Comparison of ENCODE assay signal across 3 cellular contexts in the genomic region with DNA sequence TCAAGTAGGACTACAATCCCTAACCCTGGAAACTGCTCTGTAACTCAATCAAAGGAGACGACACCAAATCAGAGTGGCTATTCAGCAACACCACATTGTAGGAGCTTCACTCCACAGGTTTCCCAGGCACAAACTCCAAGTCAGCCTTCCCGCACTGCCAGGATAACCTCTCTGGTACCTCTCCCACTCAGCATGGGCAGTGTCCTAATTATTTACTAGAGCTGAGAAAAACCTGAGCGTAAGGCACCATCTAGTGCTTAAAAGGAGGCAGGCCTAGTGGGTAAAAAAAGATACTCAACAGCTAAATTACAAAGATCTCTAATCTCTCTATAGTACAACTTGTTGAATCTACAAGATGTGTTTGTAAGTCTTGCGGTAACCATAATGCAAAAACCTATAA.
TF ChIP-seq lines count a peak whose summit lies in the region.

No MANE protein-coding gene starts in this region.

TF ChIP-seq in HepG2, 621 proteins besides CTCF, POLR2A, EP300 and RAD21:
- TF ChIP-seq FOXJ3 (CRISPR knock-in tag; IDR thresholded peaks at IDR 0.05; ENCODE audit: borderline replicate concordance) (no peak), ZNF263 (CRISPR knock-in tag; IDR thresholded peaks at IDR 0.05) (no peak), ZBTB20 (CRISPR knock-in tag; IDR thresholded peaks at IDR 0.05; ENCODE audit: borderline replicate concordance, low read depth) (no peak), AGO2 (optimal IDR thresholded peaks at IDR 0.05; ENCODE audit: low read depth, low read length) (no peak), SP5 (CRISPR knock-in tag; IDR thresholded peaks at IDR 0.05; ENCODE audit: borderline replicate concordance, low read depth) (no peak), STAG1 (CRISPR knock-in tag; IDR thresholded peaks at IDR 0.05) (0 out of 2 replicates have a peak, but pooled peaks have one; percentile 6)
- TF ChIP-seq, protein P1, sequence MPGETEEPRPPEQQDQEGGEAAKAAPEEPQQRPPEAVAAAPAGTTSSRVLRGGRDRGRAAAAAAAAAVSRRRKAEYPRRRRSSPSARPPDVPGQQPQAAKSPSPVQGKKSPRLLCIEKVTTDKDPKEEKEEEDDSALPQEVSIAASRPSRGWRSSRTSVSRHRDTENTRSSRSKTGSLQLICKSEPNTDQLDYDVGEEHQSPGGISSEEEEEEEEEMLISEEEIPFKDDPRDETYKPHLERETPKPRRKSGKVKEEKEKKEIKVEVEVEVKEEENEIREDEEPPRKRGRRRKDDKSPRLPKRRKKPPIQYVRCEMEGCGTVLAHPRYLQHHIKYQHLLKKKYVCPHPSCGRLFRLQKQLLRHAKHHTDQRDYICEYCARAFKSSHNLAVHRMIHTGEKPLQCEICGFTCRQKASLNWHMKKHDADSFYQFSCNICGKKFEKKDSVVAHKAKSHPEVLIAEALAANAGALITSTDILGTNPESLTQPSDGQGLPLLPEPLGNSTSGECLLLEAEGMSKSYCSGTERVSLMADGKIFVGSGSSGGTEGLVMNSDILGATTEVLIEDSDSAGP (CRISPR knock-in tag; IDR thresholded peaks at IDR 0.05; ENCODE audit: borderline replicate concordance), result no peak

TF ChIP-seq in H1, 55 proteins besides CTCF, POLR2A, EP300 and RAD21:
- TF ChIP-seq POU5F1 (IDR thresholded peaks at IDR 0.05; ENCODE audit: low read depth, low read length) (no peak), NRF1 (IDR thresholded peaks at IDR 0.05; ENCODE audit: low read depth, low read length) (no peak), HDAC2 (IDR thresholded peaks at IDR 0.05; ENCODE audit: borderline replicate concordance in 1 of 2, low read depth in 2 of 2, low read length in 2 of 2) (no peak), EZH2 (IDR thresholded peaks at IDR 0.05; ENCODE audit: low read depth, low read length, severe bottlenecking) (no peak), TCF12 (IDR thresholded peaks at IDR 0.05; ENCODE audit: low read depth, low read length) (no peak), CHD2 (IDR thresholded peaks at IDR 0.05; ENCODE audit: low read length) (no peak), RNF2 (IDR thresholded peaks at IDR 0.05; ENCODE audit: borderline replicate concordance, low read depth, low read length, missing control alignments, poor library complexity, severe bottlenecking) (no peak), SIN3A (conservative IDR thresholded peaks at IDR 0.05 in 1 of 2, IDR thresholded peaks at IDR 0.05 in 1 of 2; ENCODE audit: low read depth in 1 of 2, low read length in 2 of 2) (no peak), CHD1 (IDR thresholded peaks at IDR 0.05; ENCODE audit: low read depth, low read length) (no peak), PHF8 (conservative IDR thresholded peaks at IDR 0.05; ENCODE audit: low read depth, low read length) (no peak), SP2 (IDR thresholded peaks at IDR 0.05; ENCODE audit: low read length) (no peak), TEAD4 (IDR thresholded peaks at IDR 0.05; ENCODE audit: low read depth, low read length) (no peak), JUND (IDR thresholded peaks at IDR 0.05; ENCODE audit: low read length) (no peak), GTF2F1 (IDR thresholded peaks at IDR 0.05; ENCODE audit: borderline replicate concordance, low read depth, low read length) (no peak), KDM5A (IDR thresholded peaks at IDR 0.05; ENCODE audit: low read length) (no peak), GABPA (IDR thresholded peaks at IDR 0.05; ENCODE audit: borderline replicate concordance, insufficient read depth, low read length) (no peak), EGR1 (IDR thresholded peaks at IDR 0.05; ENCODE audit: borderline replicate concordance, low read depth, low read length) (no peak)
- TF ChIP-seq, protein P2, sequence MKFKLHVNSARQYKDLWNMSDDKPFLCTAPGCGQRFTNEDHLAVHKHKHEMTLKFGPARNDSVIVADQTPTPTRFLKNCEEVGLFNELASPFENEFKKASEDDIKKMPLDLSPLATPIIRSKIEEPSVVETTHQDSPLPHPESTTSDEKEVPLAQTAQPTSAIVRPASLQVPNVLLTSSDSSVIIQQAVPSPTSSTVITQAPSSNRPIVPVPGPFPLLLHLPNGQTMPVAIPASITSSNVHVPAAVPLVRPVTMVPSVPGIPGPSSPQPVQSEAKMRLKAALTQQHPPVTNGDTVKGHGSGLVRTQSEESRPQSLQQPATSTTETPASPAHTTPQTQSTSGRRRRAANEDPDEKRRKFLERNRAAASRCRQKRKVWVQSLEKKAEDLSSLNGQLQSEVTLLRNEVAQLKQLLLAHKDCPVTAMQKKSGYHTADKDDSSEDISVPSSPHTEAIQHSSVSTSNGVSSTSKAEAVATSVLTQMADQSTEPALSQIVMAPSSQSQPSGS (IDR thresholded peaks at IDR 0.05; ENCODE audit: low read length), result no peak
- TF ChIP-seq, protein P3, sequence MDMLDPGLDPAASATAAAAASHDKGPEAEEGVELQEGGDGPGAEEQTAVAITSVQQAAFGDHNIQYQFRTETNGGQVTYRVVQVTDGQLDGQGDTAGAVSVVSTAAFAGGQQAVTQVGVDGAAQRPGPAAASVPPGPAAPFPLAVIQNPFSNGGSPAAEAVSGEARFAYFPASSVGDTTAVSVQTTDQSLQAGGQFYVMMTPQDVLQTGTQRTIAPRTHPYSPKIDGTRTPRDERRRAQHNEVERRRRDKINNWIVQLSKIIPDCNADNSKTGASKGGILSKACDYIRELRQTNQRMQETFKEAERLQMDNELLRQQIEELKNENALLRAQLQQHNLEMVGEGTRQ (IDR thresholded peaks at IDR 0.05; ENCODE audit: low read length), result no peak

TF ChIP-seq in HEK293T, 16 proteins besides CTCF, POLR2A, EP300 and RAD21:
- TF ChIP-seq LEF1 (IDR thresholded peaks at IDR 0.05; ENCODE audit: borderline replicate concordance), result no peak
- no peak for TF ChIP-seq ARNT (IDR thresholded peaks at IDR 0.05)
- TF ChIP-seq CTBP1 (IDR thresholded peaks at IDR 0.05; ENCODE audit: borderline replicate concordance), result no peak
- TF ChIP-seq HDGF (IDR thresholded peaks at IDR 0.05; ENCODE audit: borderline replicate concordance), result no peak
- no peak for TF ChIP-seq SUZ12 (IDR thresholded peaks at IDR 0.05)
- no peak for TF ChIP-seq BHLHE40 (IDR thresholded peaks at IDR 0.05; ENCODE audit: borderline replicate concordance)
- no peak for TF ChIP-seq ZNF384 (IDR thresholded peaks at IDR 0.05)
- TF ChIP-seq FOXM1 (IDR thresholded peaks at IDR 0.05; ENCODE audit: borderline replicate concordance), result no peak
- TF ChIP-seq FOXK2 (IDR thresholded peaks at IDR 0.05), result no peak
- TF ChIP-seq, protein P4, sequence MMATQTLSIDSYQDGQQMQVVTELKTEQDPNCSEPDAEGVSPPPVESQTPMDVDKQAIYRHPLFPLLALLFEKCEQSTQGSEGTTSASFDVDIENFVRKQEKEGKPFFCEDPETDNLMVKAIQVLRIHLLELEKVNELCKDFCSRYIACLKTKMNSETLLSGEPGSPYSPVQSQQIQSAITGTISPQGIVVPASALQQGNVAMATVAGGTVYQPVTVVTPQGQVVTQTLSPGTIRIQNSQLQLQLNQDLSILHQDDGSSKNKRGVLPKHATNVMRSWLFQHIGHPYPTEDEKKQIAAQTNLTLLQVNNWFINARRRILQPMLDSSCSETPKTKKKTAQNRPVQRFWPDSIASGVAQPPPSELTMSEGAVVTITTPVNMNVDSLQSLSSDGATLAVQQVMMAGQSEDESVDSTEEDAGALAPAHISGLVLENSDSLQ (IDR thresholded peaks at IDR 0.05), result no peak
- TF ChIP-seq ELF4 (IDR thresholded peaks at IDR 0.05), result no peak
